Comparison of ENCODE assay signal across 8 cellular contexts in genomic region chr17:79400989-79401703, GRCh38.
DNase-seq lines count a peak whose midpoint lies in the region; ATAC-seq and TF ChIP-seq lines count a peak whose summit lies in the region.

No MANE protein-coding gene starts in this region.

- no peaks in the 10 kb centered on the region for H3K36me3 Mint-ChIP-seq in WTC11

- ATAC-seq in WTC11 (peak; percentile 83), GM21367 (IDR thresholded peaks at IDR 0.05; ENCODE audit: unreplicated experiment) (no peak)

- no peak overlapping the region for H3K27ac Mint-ChIP-seq in WTC11

- H3K27me3 ChIP-seq in A673 (replicated peaks; ENCODE audit: insufficient read depth, low read depth, low read length, poor library complexity) (peaks cover 72% of the 10 kb centered on the region), breast epithelium (peaks cover 0 to 87% of the 10 kb centered on the region in 2 donors)

- DNase-seq in A673 (ENCODE audit: low spot score) (peak; percentile 71), GM19240 (ENCODE audit: insufficient read length, low spot score) (peak; percentile 91), NCI-H2107 treated with DMSO at 0.1 percent for 48 hours (lab: John Stamatoyannopoulos, UW; ENCODE audit: unreplicated experiment) (peak; percentile 70), WTC11 (ENCODE audit: low spot score) (peak; percentile 79), breast epithelium (ENCODE audit: low spot score in 2 of 2) (peak; percentile 40 to 65), inferior parietal cortex (ENCODE audit: extremely low spot score) (peak; percentile 77)
- DNase-seq in stimulated activated CD4-positive, alpha-beta T cell treated with anti-CD3 and anti-CD28 coated beads, Interleukin-15, amount 100 ng/mL, for 24 hours = peak; percentile 74

- H3K27me3 Mint-ChIP-seq in WTC11 (ENCODE audit: low read depth) = peaks cover 28% of the 10 kb centered on the region

- no TSS peak for BruUV-seq in A673 (replicated peaks; lab: Mats Ljungman, UMichigan)

- H3K4me1 ChIP-seq in A673 (ENCODE audit: insufficient read depth, low read length, poor library complexity, severe bottlenecking) (no peaks in the 10 kb centered on the region), breast epithelium (no peaks in the 10 kb centered on the region)

- H3K9me3 ChIP-seq in A673 (ENCODE audit: low read depth, low read length, poor library complexity, severe bottlenecking) (no peaks in the 10 kb centered on the region), breast epithelium (no peaks in the 10 kb centered on the region)

- TF ChIP-seq CTCF in A673 (conservative IDR thresholded peaks at IDR 0.05; ENCODE audit: low read depth, low read length) (peak; percentile 89), WTC11 (IDR thresholded peaks at IDR 0.05) (peak; percentile 75), breast epithelium (IDR thresholded peaks at IDR 0.05) (peak; percentile 17 to 76 (median 66))

- H3K27ac ChIP-seq in A673 (ENCODE audit: low read depth, low read length, poor library complexity, severe bottlenecking) (no peak overlapping the region), breast epithelium (no peak overlapping the region)

- H3K9me3 Mint-ChIP-seq in WTC11 = peaks cover 5% of the 10 kb centered on the region

- peak overlapping the region; percentile 71 for H3K4me3 Mint-ChIP-seq in WTC11

- CTCF ChIA-PET in A673 (lab: Charles Lee) (interaction anchor here (0.6 to 1.5 kb wide), 6 partner anchors 10 to 358 kb away, joined by 3 to 10 read pairs (median 4); no protein-coding TSS in a partner anchor), WTC11 (lab: Charles Lee) (interaction anchor here (0.5 to 3.7 kb wide), 79 partner anchors 9 to 460 kb away, joined by 3 to 86 read pairs (median 4); partner anchors contain the start of genes ENGASE and RBFOX3)

- intact Hi-C loops in A673 (cut with micrococcal nuclease; ENCODE audit: unreplicated experiment) = no loop called here
- intact Hi-C loops in breast epithelium (cut with DNase I; ENCODE audit: low total_unique reads) = no loop called here

- POLR2A ChIA-PET in A673 (lab: Charles Lee; ENCODE audit: low non-redundant PET) (interaction anchor here (0.5 to 0.8 kb wide), 3 partner anchors 103 to 1055 kb away, joined by 4 to 13 read pairs (median 13); no protein-coding TSS in a partner anchor), WTC11 (lab: Charles Lee) (interaction anchor here (0.6 kb wide), 1 partner anchor 352 kb away, joined by 4 read pairs; no protein-coding TSS in a partner anchor)

- no peaks in the 10 kb centered on the region for H3K36me3 ChIP-seq in A673 (ENCODE audit: insufficient read depth, low read length, poor library complexity, severe bottlenecking)
- no peaks in the 10 kb centered on the region for H3K36me3 ChIP-seq in breast epithelium

- peaks cover 20% of the 10 kb centered on the region for H3K4me1 Mint-ChIP-seq in WTC11

- no peak overlapping the region for H3K4me3 ChIP-seq in A673 (ENCODE audit: low read depth, low read length, poor library complexity, severe bottlenecking)
- H3K4me3 ChIP-seq in breast epithelium = peak overlapping the region in 2 of 3 donors; percentile 36 to 61

- TF ChIP-seq POLR2A in breast epithelium (IDR thresholded peaks at IDR 0.05) = no peak

TF ChIP-seq in WTC11, 78 proteins besides CTCF, POLR2A, EP300 and RAD21:
- TF ChIP-seq SMAD3 (CRISPR knock-in tag; IDR thresholded peaks at IDR 0.05; ENCODE audit: borderline replicate concordance) (no peak), MXD4 (CRISPR knock-in tag; IDR thresholded peaks at IDR 0.05; ENCODE audit: borderline replicate concordance) (no peak), CDX4 (CRISPR knock-in tag; IDR thresholded peaks at IDR 0.05; ENCODE audit: borderline replicate concordance) (no peak), ZNF512 (CRISPR knock-in tag; IDR thresholded peaks at IDR 0.05; ENCODE audit: borderline replicate concordance) (no peak), CREB1 (CRISPR knock-in tag; IDR thresholded peaks at IDR 0.05) (no peak), MLX (CRISPR knock-in tag; IDR thresholded peaks at IDR 0.05) (no peak), KAT7 (CRISPR knock-in tag; IDR thresholded peaks at IDR 0.05; ENCODE audit: borderline replicate concordance) (no peak), JUN (CRISPR knock-in tag; IDR thresholded peaks at IDR 0.05) (no peak), SOX15 (CRISPR knock-in tag; IDR thresholded peaks at IDR 0.05) (no peak)
